26 cellular contexts compared by ENCODE assay signal in the genomic region with DNA sequence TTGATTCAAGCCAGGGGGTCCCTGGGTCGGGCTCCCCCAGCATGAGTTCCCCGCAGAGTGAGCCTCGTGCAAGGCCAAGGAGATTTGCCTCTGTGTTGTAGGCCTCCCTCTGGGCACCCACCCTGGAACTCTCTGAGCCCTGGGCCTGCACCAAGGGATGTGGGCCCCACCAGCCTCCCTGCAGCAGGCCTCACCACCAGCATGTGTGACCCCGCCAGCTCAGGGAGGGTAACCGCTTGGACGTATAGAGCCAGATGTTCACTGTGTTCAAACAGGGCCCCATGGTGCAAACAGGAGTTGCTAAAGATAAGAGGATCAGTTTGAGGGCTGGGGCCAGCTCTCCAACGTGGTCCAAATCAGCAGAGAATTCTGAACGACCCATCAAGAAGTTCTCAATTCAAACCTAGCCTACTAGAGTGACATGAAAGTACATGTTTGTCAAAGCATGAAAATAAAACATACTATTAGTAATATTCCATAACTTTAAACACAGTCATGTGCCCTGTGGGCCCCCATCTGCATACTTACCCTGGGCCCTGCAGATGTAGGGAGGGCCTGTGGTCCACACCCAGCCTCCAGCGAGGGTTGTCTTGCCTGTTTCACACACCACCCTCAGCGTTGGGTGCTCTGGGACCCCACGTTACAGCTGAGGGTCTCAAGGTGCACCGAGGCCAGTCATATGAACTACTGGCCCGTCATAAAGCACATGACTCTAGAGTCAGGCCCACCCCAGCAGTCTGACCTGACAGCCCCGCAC. TPM values are rescaled to one million over a fixed set of nuclear protein-coding genes. Genes with fewer than 3 reads are reported as not detected.
"Had no signal": no experiment of that assay in that cellular context is flagged by ENCODE, and none has a peak within 500 bp of the region (broad histone marks: within the 10 kb centered on the region; RNA-seq: fewer than 3 reads in every experiment).

No MANE protein-coding gene starts in this region.

- H3K9me3 ChIP-seq: body of pancreas, ovary, prostate gland, right atrium auricular region had no signal

- H3K36me3 ChIP-seq: ovary, prostate gland, right atrium auricular region, tibial nerve had no signal

- H3K4me1 ChIP-seq: prostate gland had no signal

- H3K4me3 ChIP-seq: body of pancreas, ovary, prostate gland, right atrium auricular region, tibial nerve had no signal

- DNase-seq: activated B cell treated with CpG ODN at 0.5 μM for 24 hours; activated CD4-positive, alpha-beta T cell treated with anti-CD3 and anti-CD28 coated beads for 36 hours; activated CD4-positive, alpha-beta T cell treated with anti-CD3 and anti-CD28 coated beads, Interleukin-2, amount 50 U/mL, for 4 hours; activated CD8-positive, alpha-beta memory T cell treated with anti-CD3 and anti-CD28 coated beads for 24 hours; activated CD8-positive, alpha-beta memory T cell treated with anti-CD3 and anti-CD28 coated beads, Interleukin-2, amount 50 U/mL, for 48 hours; activated T-cell treated with anti-CD3 and anti-CD28 coated beads, Interleukin-2, amount 50 U/mL, for 48 hours; anterior cingulate cortex; body of pancreas; caudate nucleus; dermis blood vessel endothelial cell; effector CD8-positive, alpha-beta T cell; head of caudate nucleus; hypothalamus; left cardiac atrium; midbrain; natural killer cell; stimulated activated CD4-positive, alpha-beta T cell treated with anti-CD3 and anti-CD28 coated beads, Interleukin-12 subunit alpha, Interleukin-12 subunit beta, amount 100 ng/mL, for 4 hours; stimulated activated CD4-positive, alpha-beta T cell treated with anti-CD3 and anti-CD28 coated beads, Interleukin-4, amount 100 ng/mL, for 4 hours; substantia nigra; T-helper 1 cell; T-helper 9 cell had no signal

- H3K27me3 ChIP-seq: body of pancreas, ovary, right atrium auricular region, tibial nerve had no signal

- H3K27ac ChIP-seq: body of pancreas, ovary, prostate gland, right atrium auricular region, tibial nerve had no signal

RNA-seq across cellular contexts. Expression of a gene that starts 48.4 kb away (rescaled TPM):
- total RNA-seq: activated B cell treated with CpG ODN at 0.5 μM for 24 hours; activated CD4-positive, alpha-beta T cell treated with anti-CD3 and anti-CD28 coated beads for 36 hours; liver; natural killer cell; ovary; prostate gland had no signal
- polyA plus RNA-seq: liver had no signal
